8 cellular contexts compared by ENCODE assay signal in genomic region chr14:34227834-34228662, GRCh38.
DNase-seq lines count a peak whose midpoint lies in the region; ATAC-seq, FAIRE-seq and TF ChIP-seq lines count a peak whose summit lies in the region.
"Had no signal": no experiment of that assay in that cellular context is flagged by ENCODE, and none has a peak within 500 bp of the region (broad histone marks: within the 10 kb centered on the region; RNA-seq: fewer than 3 reads in every experiment).

No MANE protein-coding gene starts in this region.

- ATAC-seq in HG02571 (IDR thresholded peaks at IDR 0.05; ENCODE audit: unreplicated experiment) = peak; percentile 78

- TF ChIP-seq CTCF in astrocyte of the spinal cord (IDR thresholded peaks at IDR 0.05; ENCODE audit: low read depth, low read length) = peak; percentile 80
- peak; percentile 29 to 85 (median 66) for TF ChIP-seq CTCF in spleen (IDR thresholded peaks at IDR 0.05 in 8 of 11, conservative IDR thresholded peaks at IDR 0.05 in 3 of 11)

- WGBS in iPS DF 6.9 (ENCODE audit: insufficient coverage, insufficient read length) = no CpG with 5 or more reads among the region's 22 CpGs
- 34 to 39% (median 37%) methylated on average over 21 to 22 of the region's 22 CpGs for WGBS in spleen, 5 donors

- H3K4me1 ChIP-seq in iPS DF 6.9 (ENCODE audit: control insufficient read depth, insufficient read depth, low read length) (no peaks in the 10 kb centered on the region; the same call in 1 of the 2 replicates), spleen (peaks cover 0 to 6% (median 0%) of the 10 kb centered on the region in 6 donors)

- no peaks in the 10 kb centered on the region for H3K36me3 ChIP-seq in iPS DF 6.9 (ENCODE audit: control insufficient read depth, insufficient read depth, low read length)
- H3K36me3 ChIP-seq in spleen = no peaks in the 10 kb centered on the region

- no peak overlapping the region for H3K4me3 ChIP-seq in astrocyte of the spinal cord (ENCODE audit: low read depth, low read length)
- H3K4me3 ChIP-seq in iPS DF 6.9 (ENCODE audit: low read length) = no peak overlapping the region
- no peak overlapping the region for H3K4me3 ChIP-seq in spleen

- H3K9me3 ChIP-seq in iPS DF 6.9 (ENCODE audit: control insufficient read depth, insufficient read depth, low read length) = no peaks in the 10 kb centered on the region
- no peaks in the 10 kb centered on the region for H3K9me3 ChIP-seq in spleen

- H3K27ac ChIP-seq in iPS DF 6.9 (ENCODE audit: low read length) = no peak overlapping the region
- H3K27ac ChIP-seq in spleen = no peak overlapping the region

- in situ Hi-C loops in astrocyte of the spinal cord (cut with HindIII; ENCODE audit: low sequenced_read_pairs) = no loop called here

- H3K27me3 ChIP-seq in iPS DF 6.9 (ENCODE audit: control insufficient read depth, insufficient read depth, low read length) (no peaks in the 10 kb centered on the region), spleen (replicated peaks in 1 of 7) (peaks cover 0 to 4% (median 0%) of the 10 kb centered on the region in 7 donors)

- DNase-seq in GM12891 (ENCODE audit: insufficient read length, low spot score) = peak; percentile 44
- peak; percentile 74 for DNase-seq in NCI-H1092 treated with DMSO at 0.1 percent for 48 hours (lab: John Stamatoyannopoulos, UW)
- peak; percentile 35 for DNase-seq in T-helper 9 cell
- peak; percentile 61 for DNase-seq in astrocyte of the spinal cord (ENCODE audit: low read depth, low spot score)
- peak; percentile 48 for DNase-seq in iPS DF 6.9 (ENCODE audit: low read depth, low spot score)
- no peak for DNase-seq in spleen
- DNase-seq: naive B cell had no signal

- FAIRE-seq in GM12891 (lab: Jason Lieb, UNC) = peak; percentile 23

- intact Hi-C loops in spleen (cut with DNase I; ENCODE audit: low total_unique reads) = loop anchor here (5.0 kb wide), 1 partner anchor 386 kb away; no protein-coding TSS in a partner anchor

- no peak for TF ChIP-seq POLR2A in GM12891 (IDR thresholded peaks at IDR 0.05; ENCODE audit: low read depth, low read length)
- TF ChIP-seq POLR2A in spleen (IDR thresholded peaks at IDR 0.05) = no peak

TF ChIP-seq in GM12891, 5 proteins besides CTCF, POLR2A, EP300 and RAD21:
- TF ChIP-seq POU2F2 (IDR thresholded peaks at IDR 0.05; ENCODE audit: low read depth, low read length) (no peak), POLR2AphosphoS5 (IDR thresholded peaks at IDR 0.05; ENCODE audit: low read depth, low read length) (no peak), SPI1 (IDR thresholded peaks at IDR 0.05; ENCODE audit: low read depth, low read length) (no peak), TAF1 (IDR thresholded peaks at IDR 0.05; ENCODE audit: low read depth, low read length) (no peak), PAX5 (IDR thresholded peaks at IDR 0.05; ENCODE audit: insufficient read depth, low read length, severe bottlenecking) (no peak)
TF ChIP-seq in GM12891: peak in this region for 0.
